In the genomic region with DNA sequence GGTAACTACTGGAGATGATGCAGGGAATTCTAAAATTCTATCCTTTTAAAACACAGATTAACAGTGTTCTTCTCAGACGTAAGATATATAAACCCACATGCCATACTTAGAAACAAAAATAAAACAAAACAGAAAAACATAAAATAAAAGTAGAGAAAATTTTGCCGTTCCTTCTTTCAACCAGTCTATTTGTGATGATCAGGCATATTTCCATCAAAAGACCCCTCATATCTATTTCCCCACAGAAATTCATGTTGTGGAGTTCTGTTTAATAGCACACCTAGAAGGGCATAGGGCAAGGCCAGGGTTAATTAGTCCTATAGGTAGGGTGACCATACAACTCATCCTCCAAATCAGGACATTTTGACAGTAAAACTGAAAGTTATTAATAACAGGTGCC, we compare ENCODE assay signal across 28 cellular contexts.
DNase-seq lines count a peak whose midpoint lies in the region; ATAC-seq, FAIRE-seq and TF ChIP-seq lines count a peak whose summit lies in the region.
"Had no signal": no experiment of that assay in that cellular context is flagged by ENCODE, and none has a peak within 500 bp of the region (broad histone marks: within the 10 kb centered on the region; RNA-seq: fewer than 3 reads in every experiment).

No MANE protein-coding gene starts in this region.

- no peaks in the 10 kb centered on the region for H3K36me3 ChIP-seq in HepG2 (replicated peaks in 1 of 2; ENCODE audit: control insufficient read depth in 1 of 2, insufficient read depth in 2 of 2, low read length in 2 of 2)
- no peaks in the 10 kb centered on the region for H3K36me3 ChIP-seq in right lobe of liver
- H3K36me3 ChIP-seq in IMR-90 (ENCODE audit: control insufficient read depth, insufficient read depth, low read length): no peaks in the 10 kb centered on the region
- no peaks in the 10 kb centered on the region for H3K36me3 ChIP-seq in H1 (ENCODE audit: control insufficient read depth in 2 of 4, insufficient read depth in 4 of 4, low read length in 3 of 4)
- H3K36me3 ChIP-seq in endodermal cell (ENCODE audit: control insufficient read depth, insufficient read depth, low read length): no peaks in the 10 kb centered on the region
- H3K36me3 ChIP-seq in psoas muscle (ENCODE audit: insufficient read depth in 1 of 2, low read depth in 1 of 2): no peaks in the 10 kb centered on the region
- H3K36me3 ChIP-seq: BE2C, BLaER1 had no signal

- CTCF ChIA-PET in HepG2 (lab: Yijun Ruan, JAX; ENCODE audit: low intra/inter-chr PET ratio, low total read pairs): no interaction called here
- CTCF ChIA-PET in IMR-90 (lab: Yijun Ruan, JAX): no interaction called here
- CTCF ChIA-PET in H1 (lab: Charles Lee; ENCODE audit: partially characterized antibody): no interaction called here

- no peaks in the 10 kb centered on the region for H3K27me3 ChIP-seq in HepG2 (ENCODE audit: control insufficient read depth in 1 of 2, insufficient read depth in 2 of 2, low read length in 2 of 2)
- no peaks in the 10 kb centered on the region for H3K27me3 ChIP-seq in right lobe of liver
- H3K27me3 ChIP-seq in IMR-90 (ENCODE audit: control insufficient read depth, insufficient read depth, low read length): no peaks in the 10 kb centered on the region
- H3K27me3 ChIP-seq in H1 (replicated peaks in 1 of 4; ENCODE audit: control insufficient read depth in 3 of 4, extremely low read depth in 1 of 4, insufficient read depth in 3 of 4, low read length in 3 of 4): no peaks in the 10 kb centered on the region
- H3K27me3 ChIP-seq in endodermal cell (ENCODE audit: control insufficient read depth, insufficient read depth, low read length, poor library complexity, severe bottlenecking): no peaks in the 10 kb centered on the region
- no peaks in the 10 kb centered on the region for H3K27me3 ChIP-seq in psoas muscle (ENCODE audit: insufficient read depth in 3 of 3, low read length in 2 of 3)
- H3K27me3 ChIP-seq: BE2C, BLaER1 had no signal

- H3K36me3 Mint-ChIP-seq in neural crest cell (ENCODE audit: low read depth) (no peaks in the 10 kb centered on the region), endodermal cell (ENCODE audit: low read depth) (no peaks in the 10 kb centered on the region)
- H3K36me3 Mint-ChIP-seq: CD14-positive monocyte; CD4-positive, alpha-beta memory T cell; CD4-positive, CD25-positive, alpha-beta regulatory T cell; CD8-positive, alpha-beta memory T cell had no signal

- in situ Hi-C loops in HepG2 (cut with HindIII; ENCODE audit: extremely low pct_ligation_motif_present, low pct_unique_long_range_greater_than_20kb) (no loop called here), IMR-90 (cut with MboI; ENCODE audit: low sequenced_read_pairs) (no loop called here)

- H3K23ac ChIP-seq in IMR-90 (ENCODE audit: low read depth, low read length): no peak overlapping the region
- no peak overlapping the region for H3K23ac ChIP-seq in H1 (ENCODE audit: insufficient read length)

- no peak overlapping the region for H4K8ac ChIP-seq in IMR-90 (ENCODE audit: low read depth in 2 of 2, low read length in 2 of 2)
- no peak overlapping the region for H4K8ac ChIP-seq in H1 (ENCODE audit: extremely low read depth, insufficient read depth, low read length)

- H3K18ac ChIP-seq in IMR-90 (ENCODE audit: low read depth, low read length) (no peak overlapping the region), H1 (ENCODE audit: extremely low read depth, low read length) (no peak overlapping the region)

- no peak overlapping the region for H3K9ac ChIP-seq in HepG2 (ENCODE audit: insufficient read depth, low read depth, low read length)
- no peak overlapping the region for H3K9ac ChIP-seq in IMR-90 (ENCODE audit: low read depth, low read length)
- H3K9ac ChIP-seq in H1 (replicated peaks in 1 of 4; ENCODE audit: extremely low read depth in 1 of 4, low read depth in 3 of 4, low read length in 3 of 4): no peak overlapping the region
- no peak overlapping the region for H3K9ac ChIP-seq in endodermal cell (ENCODE audit: extremely low read depth, low read length, poor library complexity, severe bottlenecking)
- H3K9ac ChIP-seq: BLaER1 had no signal

- 3% methylated on average over 2 of the region's 2 CpGs for WGBS in HepG2 (ENCODE audit: low lambda C conversion rate)
- WGBS in right lobe of liver (ENCODE audit: insufficient coverage, low coverage, low lambda C conversion rate, missing lambda C conversion rate): 58% methylated on average over 2 of the region's 2 CpGs
- no CpG with 5 or more reads among the region's 2 CpGs for WGBS in IMR-90 (ENCODE audit: extremely low coverage in 2 of 2, insufficient read length in 1 of 2), 2 experiments
- WGBS in H1 (ENCODE audit: extremely low coverage in 1 of 2, insufficient coverage in 1 of 2, insufficient read length in 1 of 2, insufficient replicate concordance in 2 of 2, low coverage in 1 of 2, low lambda C conversion rate in 2 of 2, missing lambda C conversion rate in 1 of 2), 2 experiments: 87% methylated on average over 2 of the region's 2 CpGs; no CpG with 5 or more reads in 1 of the 2 experiments
- WGBS in endodermal cell (ENCODE audit: insufficient coverage in 1 of 2, insufficient read length in 1 of 2), 2 experiments: 94% methylated on average over 2 of the region's 2 CpGs; no CpG with 5 or more reads in 1 of the 2 experiments
- 79 to 88% (median 82%) methylated on average over 2 of the region's 2 CpGs for WGBS in psoas muscle, 3 donors

- POLR2A ChIA-PET in HepG2 (lab: Yijun Ruan, JAX): no interaction called here
- POLR2A ChIA-PET in IMR-90 (lab: Charles Lee; ENCODE audit: unreplicated experiment): no interaction called here
- POLR2A ChIA-PET in H1 (lab: Charles Lee; ENCODE audit: partially characterized antibody): no interaction called here

- no peaks in the 10 kb centered on the region for H4K20me1 ChIP-seq in HepG2 (ENCODE audit: insufficient read depth, low read length)
- no peaks in the 10 kb centered on the region for H4K20me1 ChIP-seq in IMR-90 (ENCODE audit: insufficient read depth, low read length)
- no peaks in the 10 kb centered on the region for H4K20me1 ChIP-seq in H1 (replicated peaks in 1 of 2; ENCODE audit: control insufficient read depth in 1 of 2, insufficient read depth in 2 of 2, low read length in 2 of 2)
- H4K20me1 ChIP-seq: BLaER1 had no signal

- no peak for TF ChIP-seq POLR2A in HepG2 (IDR thresholded peaks at IDR 0.05; ENCODE audit: insufficient read depth in 1 of 2, low read depth in 2 of 2, low read length in 2 of 2)
- no peak for TF ChIP-seq POLR2A in right lobe of liver (IDR thresholded peaks at IDR 0.05)
- no peak for TF ChIP-seq POLR2A in IMR-90 (IDR thresholded peaks at IDR 0.05; ENCODE audit: low read depth, low read length)
- TF ChIP-seq POLR2A in H1 (IDR thresholded peaks at IDR 0.05; ENCODE audit: control extremely low read depth in 1 of 2, low read depth in 2 of 2, low read length in 2 of 2): no peak

- H3K4me3 Mint-ChIP-seq in neural crest cell (no peak overlapping the region), endodermal cell (no peak overlapping the region)
- H3K4me3 Mint-ChIP-seq: CD14-positive monocyte; CD4-positive, alpha-beta memory T cell; CD8-positive, alpha-beta memory T cell had no signal

- intact Hi-C loops in HepG2 (cut with micrococcal nuclease; ENCODE audit: unreplicated experiment): no loop called here
- intact Hi-C loops in right lobe of liver (cut with DNase I): no loop called here
- intact Hi-C loops in IMR-90 (cut with micrococcal nuclease): no loop called here
- intact Hi-C loops in psoas muscle (cut with DNase I): no loop called here

- H2BK5ac ChIP-seq in IMR-90 (ENCODE audit: low read depth, low read length, poor library complexity, severe bottlenecking) (no peak overlapping the region), H1 (ENCODE audit: low read depth, low read length) (no peak overlapping the region)

- no peak overlapping the region for H3K4me3 ChIP-seq in HepG2 (replicated peaks in 1 of 3; ENCODE audit: insufficient read depth in 1 of 3, low read depth in 2 of 3, low read length in 3 of 3)
- no peak overlapping the region for H3K4me3 ChIP-seq in right lobe of liver
- H3K4me3 ChIP-seq in IMR-90 (ENCODE audit: insufficient read depth, low read depth, low read length): no peak overlapping the region
- H3K4me3 ChIP-seq in H1 (ENCODE audit: extremely low read depth in 1 of 4, insufficient read depth in 2 of 4, low read depth in 3 of 4, low read length in 4 of 4): no peak overlapping the region
- no peak overlapping the region for H3K4me3 ChIP-seq in endodermal cell (ENCODE audit: low read length)
- H3K4me3 ChIP-seq in psoas muscle: no peak overlapping the region
- H3K4me3 ChIP-seq: BLaER1, GM12878 had no signal

- no peak overlapping the region for H3K14ac ChIP-seq in IMR-90 (replicated peaks; ENCODE audit: low read depth, low read length)
- H3K14ac ChIP-seq in H1 (ENCODE audit: insufficient read length): no peak overlapping the region

- H4K5ac ChIP-seq in IMR-90 (ENCODE audit: low read depth, low read length) (no peak overlapping the region), H1 (ENCODE audit: insufficient read length, low read depth, low read length) (no peak overlapping the region)

- no TSS peak for BruUV-seq in HepG2 (replicated peaks; lab: Mats Ljungman, UMichigan)
- no TSS peak for BruUV-seq in IMR-90 (replicated peaks; lab: Mats Ljungman, UMichigan)

- no peak overlapping the region for H2BK12ac ChIP-seq in H1 (ENCODE audit: low read depth, low read length)

- H3K27me3 Mint-ChIP-seq in neural crest cell (ENCODE audit: low read depth) (no peaks in the 10 kb centered on the region), endodermal cell (ENCODE audit: insufficient read depth) (no peaks in the 10 kb centered on the region)
- H3K27me3 Mint-ChIP-seq: CD4-positive, alpha-beta memory T cell; CD4-positive, CD25-positive, alpha-beta regulatory T cell; CD8-positive, alpha-beta memory T cell had no signal

- H3K4ac ChIP-seq in IMR-90 (ENCODE audit: low read depth, low read length) (no peak overlapping the region), H1 (replicated peaks; ENCODE audit: insufficient read length, low read depth, low read length) (no peak overlapping the region)

- H3K79me1 ChIP-seq in IMR-90 (ENCODE audit: low read depth in 1 of 2, low read length in 2 of 2) (no peaks in the 10 kb centered on the region), H1 (ENCODE audit: low read depth, low read length) (no peaks in the 10 kb centered on the region)

- H3K56ac ChIP-seq in IMR-90 (ENCODE audit: extremely low read depth, insufficient read depth, low read length) (no peak overlapping the region), H1 (replicated peaks; ENCODE audit: insufficient read length, low read depth, low read length) (no peak overlapping the region)

- H4K91ac ChIP-seq in IMR-90 (ENCODE audit: insufficient read depth, low read depth, low read length) (no peak overlapping the region), H1 (replicated peaks; ENCODE audit: insufficient read length, low read length) (no peak overlapping the region)

- no peak for TF ChIP-seq RAD21 in HepG2 (CRISPR knock-in tag; IDR thresholded peaks at IDR 0.05)
- TF ChIP-seq RAD21 in IMR-90 (IDR thresholded peaks at IDR 0.05; ENCODE audit: low read length): no peak
- TF ChIP-seq RAD21 in H1 (IDR thresholded peaks at IDR 0.05 in 1 of 2, conservative IDR thresholded peaks at IDR 0.05 in 1 of 2; ENCODE audit: low read depth in 2 of 2, low read length in 2 of 2): no peak

- H2AK9ac ChIP-seq in IMR-90 (replicated peaks; ENCODE audit: low read depth, low read length, poor library complexity): no peak overlapping the region

- H3K4me1 ChIP-seq in HepG2 (ENCODE audit: insufficient read depth, low read length) (no peaks in the 10 kb centered on the region), right lobe of liver (no peaks in the 10 kb centered on the region), IMR-90 (ENCODE audit: control insufficient read depth, insufficient read depth, low read length) (no peaks in the 10 kb centered on the region), H1 (replicated peaks in 1 of 4; ENCODE audit: control insufficient read depth in 3 of 4, insufficient read depth in 4 of 4, low read length in 3 of 4) (no peaks in the 10 kb centered on the region), endodermal cell (ENCODE audit: control insufficient read depth, insufficient read depth, low read length) (no peaks in the 10 kb centered on the region), psoas muscle (no peaks in the 10 kb centered on the region)
- H3K4me1 ChIP-seq: BE2C, BLaER1 had no signal

- TF ChIP-seq CTCF in HepG2 (CRISPR knock-in tag; IDR thresholded peaks at IDR 0.05) (no peak), right lobe of liver (IDR thresholded peaks at IDR 0.05) (no peak), IMR-90 (conservative IDR thresholded peaks at IDR 0.05; ENCODE audit: low read depth, low read length) (no peak), H1 (IDR thresholded peaks at IDR 0.05; ENCODE audit: control extremely low read depth in 1 of 3, insufficient read depth in 1 of 3, low read depth in 1 of 3, low read length in 3 of 3) (no peak), neural crest cell (conservative IDR thresholded peaks at IDR 0.05) (no peak), endodermal cell (conservative IDR thresholded peaks at IDR 0.05) (no peak), psoas muscle (IDR thresholded peaks at IDR 0.05) (no peak)

- dilution Hi-C loops in IMR-90 (cut with HindIII; ENCODE audit: low sequenced_read_pairs, unreplicated experiment): no loop called here

- ATAC-seq in HepG2 (no peak), right lobe of liver (no peak), IMR-90 (ENCODE audit: low read depth) (no peak), psoas muscle (no peak)
- ATAC-seq: GM12878 had no signal

- H3K79me2 ChIP-seq in HepG2 (ENCODE audit: insufficient read depth, low read length) (no peaks in the 10 kb centered on the region), H1 (ENCODE audit: control insufficient read depth in 1 of 2, insufficient read depth in 2 of 2, low read length in 2 of 2) (no peaks in the 10 kb centered on the region)

- no peaks in the 10 kb centered on the region for H3K9me3 Mint-ChIP-seq in neural crest cell
- H3K9me3 Mint-ChIP-seq in endodermal cell: no peaks in the 10 kb centered on the region

- TF ChIP-seq EP300 in HepG2 (IDR thresholded peaks at IDR 0.05; ENCODE audit: low read depth in 2 of 2, low read length in 2 of 2) (no peak), HepG2 (CRISPR knock-in tag; IDR thresholded peaks at IDR 0.05; ENCODE audit: borderline replicate concordance) (no peak), H1 (IDR thresholded peaks at IDR 0.05; ENCODE audit: borderline replicate concordance in 1 of 2, low read depth in 2 of 2, low read length in 2 of 2) (no peak)

- H3K27ac ChIP-seq in HepG2 (ENCODE audit: extremely low read length, insufficient read depth, low read length) (no peak overlapping the region), right lobe of liver (no peak overlapping the region), IMR-90 (ENCODE audit: insufficient read depth, low read length) (no peak overlapping the region), H1 (ENCODE audit: low read depth, low read length) (no peak overlapping the region), endodermal cell (ENCODE audit: low read depth, low read length) (no peak overlapping the region), psoas muscle (no peak overlapping the region)
- H3K27ac ChIP-seq: 22Rv1, BLaER1 had no signal

- H2BK120ac ChIP-seq in IMR-90 (ENCODE audit: low read depth, low read length) (no peak overlapping the region), H1 (replicated peaks; ENCODE audit: low read depth, low read length) (no peak overlapping the region)

- peak overlapping the region; percentile 9 for H3K27ac Mint-ChIP-seq in neural crest cell (ENCODE audit: unreplicated experiment)
- H3K27ac Mint-ChIP-seq in endodermal cell: no peak overlapping the region
- H3K27ac Mint-ChIP-seq: CD14-positive monocyte; CD4-positive, alpha-beta memory T cell; CD4-positive, CD25-positive, alpha-beta regulatory T cell; CD8-positive, alpha-beta memory T cell had no signal

- H2AFZ ChIP-seq in HepG2 (ENCODE audit: low read length) (no peak overlapping the region), IMR-90 (replicated peaks; ENCODE audit: low read length, poor library complexity) (no peak overlapping the region), H1 (ENCODE audit: low read length) (0 out of 2 replicates have a peak overlapping the region, but pooled peaks have one; percentile 46)

- no peaks in the 10 kb centered on the region for H3K9me1 ChIP-seq in IMR-90 (ENCODE audit: insufficient read depth, low read length)

- peaks cover 19% of the 10 kb centered on the region for H3K4me1 Mint-ChIP-seq in neural crest cell
- H3K4me1 Mint-ChIP-seq in endodermal cell: peaks cover 12% of the 10 kb centered on the region
- H3K4me1 Mint-ChIP-seq: CD14-positive monocyte; CD4-positive, alpha-beta memory T cell; CD4-positive, CD25-positive, alpha-beta regulatory T cell; CD8-positive, alpha-beta memory T cell had no signal

- no peak overlapping the region for H2BK15ac ChIP-seq in IMR-90 (ENCODE audit: low read depth, low read length)
- no peak overlapping the region for H2BK15ac ChIP-seq in H1 (ENCODE audit: low read length)

- no peak overlapping the region for H2AK5ac ChIP-seq in IMR-90 (ENCODE audit: low read depth, low read length)
- no peak overlapping the region for H2AK5ac ChIP-seq in H1 (ENCODE audit: low read depth, low read length)

- H3K4me2 ChIP-seq in HepG2 (ENCODE audit: low read depth, low read length) (no peak overlapping the region), IMR-90 (ENCODE audit: low read depth, low read length) (no peak overlapping the region), H1 (ENCODE audit: insufficient read depth in 1 of 2, low read depth in 2 of 2, low read length in 2 of 2) (no peak overlapping the region)
- H3K4me2 ChIP-seq: BLaER1 had no signal

- no peaks in the 10 kb centered on the region for H3K23me2 ChIP-seq in H1 (ENCODE audit: low read depth, low read length)

- FAIRE-seq in HepG2 (lab: Jason Lieb, UNC) (no peak), H1 (lab: Jason Lieb, UNC) (no peak)
- FAIRE-seq: GM12878, GM12892, GM18507 had no signal

- peaks cover 99% of the 10 kb centered on the region for H3K9me3 ChIP-seq in HepG2 (ENCODE audit: low read length)
- H3K9me3 ChIP-seq in right lobe of liver: no peaks in the 10 kb centered on the region
- H3K9me3 ChIP-seq in IMR-90 (ENCODE audit: control insufficient read depth, insufficient read depth, low read length): peaks cover 2% of the 10 kb centered on the region; the same call in 1 of the 2 replicates
- H3K9me3 ChIP-seq in H1 (ENCODE audit: insufficient read depth in 2 of 2, low read depth in 1 of 2, low read length in 1 of 2): no peaks in the 10 kb centered on the region
- H3K9me3 ChIP-seq in endodermal cell (ENCODE audit: control insufficient read depth, low read length): no peaks in the 10 kb centered on the region
- H3K9me3 ChIP-seq in psoas muscle: no peaks in the 10 kb centered on the region
- H3K9me3 ChIP-seq: BE2C, BLaER1 had no signal

- DNase-seq in HepG2 (ENCODE audit: low spot score): no peak
- no peak for DNase-seq in right lobe of liver
- DNase-seq in IMR-90: no peak
- DNase-seq in H1 (ENCODE audit: low read depth in 1 of 2, low spot score in 2 of 2): no peak
- DNase-seq in neural crest cell (ENCODE audit: low read depth, low spot score): no peak
- no peak for DNase-seq in NCI-H187 (lab: John Stamatoyannopoulos, UW)
- no peak for DNase-seq in endodermal cell
- no peak for DNase-seq in psoas muscle
- DNase-seq: ACHN; BE2C; C1 segment of cervical spinal cord; CD4-positive, alpha-beta memory T cell; CD4-positive, CD25-positive, alpha-beta regulatory T cell; CD8-positive, alpha-beta memory T cell; COR-L47; DMS 273 treated with DMSO at 0.1 percent for 48 hours; DMS153; DMS53; DMS79; DND-41; EL; GDM1 had no signal

- H2BK20ac ChIP-seq in IMR-90 (ENCODE audit: low read depth, low read length): no peak overlapping the region
- H2BK20ac ChIP-seq in H1 (ENCODE audit: low read length): no peak overlapping the region
